1 cellular context compared by ENCODE assay signal in the genomic region with DNA sequence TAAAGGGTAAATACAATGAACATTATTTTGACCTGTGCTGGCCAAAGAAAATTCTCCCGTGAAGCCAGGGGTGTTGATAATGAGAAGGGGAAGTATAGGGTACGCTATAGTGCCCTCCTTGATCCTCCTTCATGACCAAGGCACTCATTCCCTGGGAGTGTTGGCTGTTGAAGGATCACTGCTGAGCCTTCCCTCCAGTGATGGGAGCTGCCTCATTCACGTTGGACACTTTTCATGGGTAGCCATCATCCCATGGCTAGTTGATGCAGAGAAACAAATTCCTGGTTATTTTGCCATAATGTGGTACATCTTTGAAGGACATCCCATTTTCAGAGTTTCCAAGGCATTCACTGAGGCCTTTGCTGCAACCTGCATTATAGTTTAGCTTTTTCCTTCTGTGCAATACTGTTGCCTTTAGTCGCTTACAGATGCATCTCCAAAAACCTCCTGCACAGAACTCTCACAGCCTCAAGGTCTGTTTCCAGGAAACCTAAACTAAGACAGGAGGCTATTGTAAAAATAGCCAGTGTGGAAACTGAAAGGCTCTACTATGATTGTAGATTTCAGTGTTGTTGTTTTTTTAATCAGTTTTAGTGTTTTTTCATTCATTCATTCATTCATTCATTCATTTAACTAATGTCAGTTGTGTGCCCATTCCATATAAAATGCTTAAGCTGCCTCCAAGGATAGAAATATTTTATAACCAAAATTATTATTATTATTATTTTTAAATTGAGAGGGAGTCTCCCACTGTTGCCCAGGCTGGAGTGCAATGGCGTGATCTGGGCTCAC.
TF ChIP-seq lines count a peak whose summit lies in the region.

No MANE protein-coding gene starts in this region.

TF ChIP-seq in endothelial cell of umbilical vein, 7 proteins besides CTCF, POLR2A, EP300 and RAD21:
- TF ChIP-seq, protein P1, sequence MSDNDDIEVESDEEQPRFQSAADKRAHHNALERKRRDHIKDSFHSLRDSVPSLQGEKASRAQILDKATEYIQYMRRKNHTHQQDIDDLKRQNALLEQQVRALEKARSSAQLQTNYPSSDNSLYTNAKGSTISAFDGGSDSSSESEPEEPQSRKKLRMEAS (IDR thresholded peaks at IDR 0.05; ENCODE audit: insufficient read depth, insufficient read length), result no peak
- no peak for TF ChIP-seq GATA2 (IDR thresholded peaks at IDR 0.05; ENCODE audit: insufficient read depth, insufficient read length, low read depth, low read length)
- TF ChIP-seq POLR2AphosphoS5 (IDR thresholded peaks at IDR 0.05; ENCODE audit: insufficient read depth, low read depth, low read length), result no peak
- no peak for TF ChIP-seq EZH2 (IDR thresholded peaks at IDR 0.05; ENCODE audit: borderline replicate concordance, low read depth, low read length, severe bottlenecking)
- TF ChIP-seq JUN (IDR thresholded peaks at IDR 0.05; ENCODE audit: borderline replicate concordance, insufficient read depth, insufficient read length, low read depth), result no peak
- no peak for TF ChIP-seq MYC (IDR thresholded peaks at IDR 0.05; ENCODE audit: low read depth, low read length)
- no peak for TF ChIP-seq FOS (IDR thresholded peaks at IDR 0.05; ENCODE audit: borderline replicate concordance, insufficient read depth, low read length)
